11 cellular contexts compared by ENCODE assay signal in the genomic region with DNA sequence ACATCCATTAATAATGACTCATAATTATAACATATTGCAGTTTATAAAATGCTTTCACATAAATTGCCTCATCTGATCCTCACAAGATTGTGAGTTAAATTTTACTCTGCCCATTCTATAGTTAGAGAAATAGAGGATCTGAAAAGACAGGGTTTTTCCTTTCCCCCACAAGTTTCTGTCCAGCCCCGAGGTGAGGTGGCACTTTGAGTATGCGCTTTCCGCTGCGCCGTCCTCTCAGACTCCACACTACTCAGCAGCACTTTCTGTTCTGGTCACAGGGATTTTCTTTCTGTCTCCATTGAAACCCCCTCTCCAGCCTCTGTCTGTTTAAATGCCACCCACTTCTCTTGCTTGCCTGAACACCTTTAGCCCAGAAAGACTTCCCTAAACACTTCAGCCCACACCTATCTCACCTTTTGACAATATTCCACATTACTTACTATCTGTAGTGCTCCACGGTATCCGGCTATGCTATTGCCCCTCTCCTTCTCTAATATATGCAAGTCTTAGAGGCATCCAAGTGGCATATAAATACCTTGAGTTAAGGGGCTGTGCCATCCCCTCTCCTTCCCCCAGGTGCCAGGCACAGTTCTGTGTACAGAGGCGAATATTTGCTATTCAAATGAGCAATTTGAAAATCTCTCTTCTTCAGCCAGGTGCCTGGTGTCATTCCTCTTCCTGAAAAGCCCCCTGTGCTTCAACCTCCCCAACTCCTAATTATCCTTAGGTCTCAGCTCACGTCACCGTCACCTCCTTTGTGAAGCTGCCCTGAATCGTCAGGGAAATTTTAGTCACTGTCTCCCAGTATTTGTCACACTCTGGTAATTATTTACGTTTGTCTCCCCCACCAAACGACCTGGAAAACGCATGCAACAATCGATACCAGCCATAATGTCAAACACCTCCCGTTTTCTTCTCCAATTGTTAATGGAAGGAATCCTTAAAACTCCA.
A peak's percentile ranks its signal among the peaks of the same experiment; 100 is the strongest.
DNase-seq lines count a peak whose midpoint lies in the region; ATAC-seq and TF ChIP-seq lines count a peak whose summit lies in the region.
"Had no signal": no experiment of that assay in that cellular context is flagged by ENCODE, and none has a peak within 500 bp of the region (broad histone marks: within the 10 kb centered on the region; RNA-seq: fewer than 3 reads in every experiment).

No MANE protein-coding gene starts in this region.

- TF ChIP-seq CTCF in nephron progenitor cell (IDR thresholded peaks at IDR 0.05) = no peak
- no peak for TF ChIP-seq CTCF in glutamatergic neuron (IDR thresholded peaks at IDR 0.05; ENCODE audit: partially characterized antibody, unreplicated experiment)

- H3K9me3 Mint-ChIP-seq in nephron progenitor cell (no peaks in the 10 kb centered on the region), glutamatergic neuron (ENCODE audit: unreplicated experiment) (no peaks in the 10 kb centered on the region)
- H3K9me3 Mint-ChIP-seq: activated naive CD4-positive, alpha-beta T cell treated with anti-CD3 and anti-CD28 coated beads, Interleukin-2, amount 50 U/mL, for 24 hours had no signal

- H3K4me3 Mint-ChIP-seq in nephron progenitor cell = no peak overlapping the region
- H3K4me3 Mint-ChIP-seq in glutamatergic neuron (ENCODE audit: unreplicated experiment) = no peak overlapping the region
- H3K4me3 Mint-ChIP-seq: activated naive CD4-positive, alpha-beta T cell treated with anti-CD3 and anti-CD28 coated beads, Interleukin-2, amount 50 U/mL, for 24 hours had no signal

- peak; percentile 90 for ATAC-seq in GM18861 (IDR thresholded peaks at IDR 0.05; ENCODE audit: unreplicated experiment)
- ATAC-seq in GM21390 (IDR thresholded peaks at IDR 0.05; ENCODE audit: unreplicated experiment) = peak; percentile 91
- ATAC-seq in HG03159 (IDR thresholded peaks at IDR 0.05; ENCODE audit: unreplicated experiment) = peak; percentile 93
- ATAC-seq: lower lobe of right lung had no signal

- H3K36me3 Mint-ChIP-seq in nephron progenitor cell (ENCODE audit: low read depth) (no peaks in the 10 kb centered on the region), glutamatergic neuron (ENCODE audit: unreplicated experiment) (no peaks in the 10 kb centered on the region)
- H3K36me3 Mint-ChIP-seq: activated naive CD4-positive, alpha-beta T cell treated with anti-CD3 and anti-CD28 coated beads, Interleukin-2, amount 50 U/mL, for 24 hours had no signal

- H3K4me1 Mint-ChIP-seq in nephron progenitor cell = peaks cover 42% of the 10 kb centered on the region
- H3K4me1 Mint-ChIP-seq in glutamatergic neuron (ENCODE audit: low read depth, unreplicated experiment) = no peaks in the 10 kb centered on the region
- H3K4me1 Mint-ChIP-seq: activated naive CD4-positive, alpha-beta T cell treated with anti-CD3 and anti-CD28 coated beads, Interleukin-2, amount 50 U/mL, for 24 hours had no signal

- H3K27ac Mint-ChIP-seq in nephron progenitor cell (peak overlapping the region; percentile 11), glutamatergic neuron (ENCODE audit: unreplicated experiment) (no peak overlapping the region)
- H3K27ac Mint-ChIP-seq: activated naive CD4-positive, alpha-beta T cell treated with anti-CD3 and anti-CD28 coated beads, Interleukin-2, amount 50 U/mL, for 24 hours had no signal

- no peak for DNase-seq in nephron progenitor cell
- DNase-seq in glutamatergic neuron = no peak
- DNase-seq in NCI-H510A treated with DMSO at 0.1 percent for 48 hours (lab: John Stamatoyannopoulos, UW) = no peak
- DNase-seq in NCI-H1930 (lab: John Stamatoyannopoulos, UW) = no peak
- no peak for DNase-seq in pons (ENCODE audit: low spot score)
- DNase-seq: KG1, lower lobe of right lung had no signal

- H3K27me3 Mint-ChIP-seq in nephron progenitor cell (ENCODE audit: low read depth, poor library complexity) = peaks cover 3% of the 10 kb centered on the region
- peaks cover 4% of the 10 kb centered on the region for H3K27me3 Mint-ChIP-seq in glutamatergic neuron (ENCODE audit: unreplicated experiment)
